34 cellular contexts compared by ENCODE assay signal in genomic region chr18:7892556-7892955, GRCh38.
"Had no signal": no experiment of that assay in that cellular context is flagged by ENCODE, and none has a peak within 500 bp of the region (broad histone marks: within the 10 kb centered on the region; RNA-seq: fewer than 3 reads in every experiment).

No MANE protein-coding gene starts in this region.

- H3K4me1 ChIP-seq: adrenal gland, body of pancreas, breast epithelium had no signal

- H3K27me3 ChIP-seq: adrenal gland, body of pancreas, brain microvascular endothelial cell, breast epithelium had no signal

- DNase-seq: activated B cell treated with CpG ODN at 0.5 μM for 24 hours; activated CD4-positive, alpha-beta memory T cell treated with anti-CD3 and anti-CD28 coated beads for 36 hours; activated CD4-positive, alpha-beta T cell treated with anti-CD3 and anti-CD28 coated beads for 4 hours; activated CD4-positive, alpha-beta T cell treated with anti-CD3 and anti-CD28 coated beads, Interleukin-2, amount 10 ng/mL, durations not matched to agents 24 days and 14 days; activated CD4-positive, alpha-beta T cell treated with anti-CD3 and anti-CD28 coated beads, Interleukin-2, amount 50 U/mL, for 1 hour; activated CD4-positive, alpha-beta T cell treated with anti-CD3 and anti-CD28 coated beads, Interleukin-2, amount 50 U/mL, for 4 hours; activated CD4-positive, CD25-positive, alpha-beta regulatory T cell treated with anti-CD3 and anti-CD28 coated beads, Interleukin-2, amount 50 U/mL, for 72 hours; activated CD8-positive, alpha-beta memory T cell treated with anti-CD3 and anti-CD28 coated beads, Interleukin-2, amount 50 U/mL, for 4 hours; activated CD8-positive, alpha-beta T cell treated with anti-CD3 and anti-CD28 coated beads for 36 hours; activated effector memory CD4-positive, alpha-beta T cell treated with anti-CD3 and anti-CD28 coated beads, Interleukin-2, amount 50 U/mL, for 16 hours; activated gamma-delta T cell treated with Interleukin-2 at 50 U/mL for 16 hours; activated naive CD4-positive, alpha-beta T cell; activated naive CD4-positive, alpha-beta T cell treated with anti-CD3 and anti-CD28 coated beads for 36 hours; activated naive CD4-positive, alpha-beta T cell treated with anti-CD3 and anti-CD28 coated beads, Interleukin-2, amount 50 U/mL, for 16 hours; activated naive CD8-positive, alpha-beta T cell treated with anti-CD3 and anti-CD28 coated beads for 36 hours; activated T-cell treated with anti-CD3 and anti-CD28 coated beads for 4 hours; activated T-cell treated with anti-CD3 and anti-CD28 coated beads, Interleukin-2, amount 50 U/mL, for 1 hour; activated T-cell treated with anti-CD3 and anti-CD28 coated beads, Interleukin-2, amount 50 U/mL, for 4 hours; activated T-cell treated with anti-CD3 and anti-CD28 coated beads, Interleukin-2, amount 50 U/mL, for 72 hours; adrenal gland; amniotic stem cell; aorta; body of pancreas; brain microvascular endothelial cell; central memory CD4-positive, alpha-beta T cell; T-helper 1 cell; T-helper 2 cell; T-helper 9 cell had no signal

- FAIRE-seq: astrocyte, TTC549 had no signal

- H3K27ac ChIP-seq: adrenal gland, body of pancreas, brain microvascular endothelial cell, breast epithelium, VCaP had no signal

- H3K36me3 ChIP-seq: adrenal gland, brain microvascular endothelial cell, breast epithelium had no signal

- ATAC-seq: activated CD8-positive, alpha-beta T cell treated with anti-CD3 and anti-CD28 coated beads for 36 hours; activated naive CD4-positive, alpha-beta T cell treated with anti-CD3 and anti-CD28 coated beads, Interleukin-2, amount 50 U/mL, for 72 hours; activated T-cell treated with anti-CD3 and anti-CD28 coated beads, Interleukin-2, amount 50 U/mL, for 4 hours; activated T-cell treated with anti-CD3 and anti-CD28 coated beads, Interleukin-2, amount 50 U/mL, for 72 hours; activated T-helper 17 cell treated with anti-CD3 and anti-CD28 coated beads, Interleukin-2, amount 50 U/mL, for 72 hours; body of pancreas had no signal

- H3K4me3 ChIP-seq: adrenal gland, body of pancreas, breast epithelium had no signal

- H3K9me3 ChIP-seq: adrenal gland, body of pancreas, breast epithelium had no signal
